In the genomic region with DNA sequence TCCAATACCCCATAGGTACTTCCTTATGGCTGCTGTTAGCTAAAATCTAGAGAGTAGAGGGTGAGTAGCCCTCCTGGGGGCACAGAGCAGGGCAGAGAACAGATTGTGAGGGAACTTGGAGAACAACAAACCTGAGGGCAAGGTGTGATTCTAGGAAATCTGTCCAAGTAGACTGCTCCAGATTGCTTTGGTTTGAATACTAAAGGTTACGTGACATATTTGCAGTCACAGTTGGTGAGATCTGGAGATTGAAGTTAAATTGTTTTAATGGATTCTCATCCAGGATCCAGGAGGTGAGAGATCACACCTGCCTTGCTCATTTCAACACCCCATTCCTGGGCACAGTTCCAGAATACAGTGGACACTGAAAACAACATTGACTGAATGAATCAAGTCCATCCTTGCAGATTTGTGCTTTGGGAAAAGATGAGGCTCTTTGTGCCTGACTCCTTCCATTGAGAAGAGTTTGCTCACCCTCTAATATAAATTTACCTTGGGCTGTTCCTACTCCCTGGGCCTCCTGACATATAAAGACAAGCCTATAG, we compare ENCODE assay signal across 24 cellular contexts.
DNase-seq lines count a peak whose midpoint lies in the region; FAIRE-seq and TF ChIP-seq lines count a peak whose summit lies in the region.
"Had no signal": no experiment of that assay in that cellular context is flagged by ENCODE, and none has a peak within 500 bp of the region (broad histone marks: within the 10 kb centered on the region; RNA-seq: fewer than 3 reads in every experiment).

No MANE protein-coding gene starts in this region.

- H3K79me2 ChIP-seq in mesendoderm (ENCODE audit: control insufficient read depth, insufficient read depth, low read length), result no peaks in the 10 kb centered on the region

- H3K27me3 Mint-ChIP-seq in MCF 10A (ENCODE audit: insufficient read depth, unreplicated experiment), result no peaks in the 10 kb centered on the region
- H3K27me3 Mint-ChIP-seq: activated naive CD8-positive, alpha-beta T cell treated with anti-CD3 and anti-CD28 coated beads, Interleukin-2, amount 10 ng/mL, durations not matched to agents 7 days and 5 days; naive B cell; stimulated activated naive B cell treated with anti-CD40 and anti-IgM and Interleukin-4, amounts not matched to agents 10 μg/mL and 1 μg/mL and 100 μg/mL, for 72 hours had no signal

- H3K9ac ChIP-seq in mesendoderm (ENCODE audit: low read length), result no peak overlapping the region

- H3K18ac ChIP-seq in mesendoderm (ENCODE audit: low read length), result no peak overlapping the region

- CTCF ChIA-PET in MCF 10A (lab: Yijun Ruan, JAX), result interaction anchor here (0.6 to 1.2 kb wide), 4 partner anchors 8 to 625 kb away, joined by 3 to 4 read pairs (median 3); no protein-coding TSS in a partner anchor

- H3K79me1 ChIP-seq in mesendoderm (ENCODE audit: low read length), result no peaks in the 10 kb centered on the region

- H3K27ac ChIP-seq in mesendoderm (ENCODE audit: low read depth, low read length) (no peak overlapping the region), Peyer's patch (no peak overlapping the region), small intestine (ENCODE audit: low read depth in 1 of 2, low read length in 1 of 2) (no peak overlapping the region)
- H3K27ac ChIP-seq: 22Rv1, coronary artery, PC-9, SJCRH30, thyroid gland, VCaP had no signal

- no peak overlapping the region for H2AK5ac ChIP-seq in mesendoderm (ENCODE audit: low read length)

- no peak for TF ChIP-seq POLR2A in Peyer's patch (IDR thresholded peaks at IDR 0.05)

- intact Hi-C loops in MCF 10A (cut with micrococcal nuclease), result no loop called here

- BruUV-seq in MCF 10A (replicated peaks; lab: Mats Ljungman, UMichigan), result no TSS peak

- H3K4me3 ChIP-seq in mesendoderm (ENCODE audit: low read length) (no peak overlapping the region), Peyer's patch (no peak overlapping the region), small intestine (ENCODE audit: low read depth in 1 of 2, low read length in 2 of 2) (no peak overlapping the region)
- H3K4me3 ChIP-seq: coronary artery, PC-9, SJCRH30, thyroid gland had no signal

- no peak overlapping the region for H3K4me2 ChIP-seq in mesendoderm (ENCODE audit: low read length)
- H3K4me2 ChIP-seq: PC-9 had no signal

- H3K27me3 ChIP-seq in mesendoderm (ENCODE audit: insufficient read depth, low read length, poor library complexity) (no peaks in the 10 kb centered on the region), Peyer's patch (no peaks in the 10 kb centered on the region), small intestine (ENCODE audit: control insufficient read depth in 2 of 2, insufficient read depth in 2 of 2, low read length in 2 of 2) (no peaks in the 10 kb centered on the region)
- H3K27me3 ChIP-seq: brain microvascular endothelial cell, SJCRH30, thyroid gland had no signal

- TF ChIP-seq CTCF in MCF 10A (IDR thresholded peaks at IDR 0.05; ENCODE audit: unreplicated experiment) (no peak), Peyer's patch (IDR thresholded peaks at IDR 0.05) (no peak)

- H2BK120ac ChIP-seq in mesendoderm (ENCODE audit: low read depth, low read length), result no peak overlapping the region

- H3K4me3 Mint-ChIP-seq in MCF 10A (ENCODE audit: unreplicated experiment), result no peak overlapping the region
- H3K4me3 Mint-ChIP-seq: activated naive CD8-positive, alpha-beta T cell treated with anti-CD3 and anti-CD28 coated beads, Interleukin-2, amount 10 ng/mL, durations not matched to agents 7 days and 5 days; activated T-helper 17 cell treated with anti-CD3 and anti-CD28 coated beads, Interleukin-2, amount 50 U/mL, for 72 hours; naive B cell; stimulated activated naive B cell treated with anti-CD40 and anti-IgM and Interleukin-4, amounts not matched to agents 10 μg/mL and 1 μg/mL and 100 μg/mL, for 72 hours; T-helper 1 cell treated with Interleukin-12 subunit alpha and Interleukin-12 subunit beta and Interleukin-4 antibody, amounts not matched to agents 30 μg/mL and 1 μg/mL, for 36 hours had no signal

- no peak overlapping the region for H3K23ac ChIP-seq in mesendoderm (ENCODE audit: low read length)

- no peak overlapping the region for H3K4ac ChIP-seq in mesendoderm (ENCODE audit: low read depth, low read length)

- no peak for FAIRE-seq in small intestine (lab: Jason Lieb, UNC)
- FAIRE-seq: GM18507, kidney had no signal

- H3K56ac ChIP-seq in mesendoderm (ENCODE audit: low read length), result no peak overlapping the region

- H3K36me3 ChIP-seq in mesendoderm (ENCODE audit: control insufficient read depth, insufficient read depth, low read length) (no peaks in the 10 kb centered on the region), Peyer's patch (no peaks in the 10 kb centered on the region), small intestine (ENCODE audit: control insufficient read depth in 2 of 2, insufficient read depth in 2 of 2, low read length in 2 of 2) (no peaks in the 10 kb centered on the region)
- H3K36me3 ChIP-seq: brain microvascular endothelial cell, SJCRH30, thyroid gland had no signal

- no CpG with 5 or more reads among the region's 1 CpG for WGBS in mesendoderm (ENCODE audit: extremely low coverage, insufficient coverage, low lambda C conversion rate)
- 92 to 95% (median 95%) methylated on average over 1 of the region's 1 CpG for WGBS in small intestine, 3 donors

- DNase-seq in NCI-H1092 treated with DMSO at 0.1 percent for 48 hours (lab: John Stamatoyannopoulos, UW) (peak; percentile 6), NCI-H1092 (lab: John Stamatoyannopoulos, UW) (no peak), MCF 10A (ENCODE audit: unreplicated experiment) (peak; percentile 90), mesendoderm (peak; percentile 36), Peyer's patch (no peak), SK-N-DZ (ENCODE audit: low spot score) (no peak), small intestine (no peak), NCI-H1436 (lab: John Stamatoyannopoulos, UW) (no peak)
- DNase-seq: activated CD4-positive, alpha-beta T cell treated with anti-CD3 and anti-CD28 coated beads, Interleukin-2, amount 50 U/mL, for 1 hour; activated naive CD8-positive, alpha-beta T cell treated with anti-CD3 and anti-CD28 coated beads, Interleukin-2, amount 10 ng/mL, durations not matched to agents 7 days and 5 days; kidney; naive B cell; NCI-H1436 treated with DMSO at 0.1 percent for 48 hours; stimulated activated naive B cell treated with anti-CD40 and anti-IgM and Interleukin-4, amounts not matched to agents 10 μg/mL and 1 μg/mL and 100 μg/mL, for 72 hours; thyroid gland had no signal

- H2BK5ac ChIP-seq in mesendoderm (ENCODE audit: low read length), result no peak overlapping the region

- H3K4me1 Mint-ChIP-seq in MCF 10A (ENCODE audit: insufficient read depth, unreplicated experiment), result peaks cover 36% of the 10 kb centered on the region
- H3K4me1 Mint-ChIP-seq: activated naive CD8-positive, alpha-beta T cell treated with anti-CD3 and anti-CD28 coated beads, Interleukin-2, amount 10 ng/mL, durations not matched to agents 7 days and 5 days; activated T-helper 17 cell treated with anti-CD3 and anti-CD28 coated beads, Interleukin-2, amount 50 U/mL, for 72 hours; naive B cell; stimulated activated naive B cell treated with anti-CD40 and anti-IgM and Interleukin-4, amounts not matched to agents 10 μg/mL and 1 μg/mL and 100 μg/mL, for 72 hours had no signal

- no peak overlapping the region for H2BK15ac ChIP-seq in mesendoderm (replicated peaks; ENCODE audit: low read depth)

- H3K27ac Mint-ChIP-seq in MCF 10A (ENCODE audit: low read depth, unreplicated experiment), result peak overlapping the region; percentile 93
- H3K27ac Mint-ChIP-seq: activated naive CD8-positive, alpha-beta T cell treated with anti-CD3 and anti-CD28 coated beads, Interleukin-2, amount 10 ng/mL, durations not matched to agents 7 days and 5 days; activated T-helper 17 cell treated with anti-CD3 and anti-CD28 coated beads, Interleukin-2, amount 50 U/mL, for 72 hours; stimulated activated naive B cell treated with anti-CD40 and anti-IgM and Interleukin-4, amounts not matched to agents 10 μg/mL and 1 μg/mL and 100 μg/mL, for 72 hours; T-helper 1 cell treated with Interleukin-12 subunit alpha and Interleukin-12 subunit beta and Interleukin-4 antibody, amounts not matched to agents 30 μg/mL and 1 μg/mL, for 36 hours had no signal

- POLR2A ChIA-PET in MCF 10A (lab: Yijun Ruan, JAX), result interaction anchor here (0.6 to 2.5 kb wide), 15 partner anchors 8 to 960 kb away, joined by 3 to 13 read pairs (median 4); no protein-coding TSS in a partner anchor

- H3K36me3 Mint-ChIP-seq in MCF 10A (ENCODE audit: insufficient read depth, unreplicated experiment), result no peaks in the 10 kb centered on the region
- H3K36me3 Mint-ChIP-seq: activated naive CD8-positive, alpha-beta T cell treated with anti-CD3 and anti-CD28 coated beads, Interleukin-2, amount 10 ng/mL, durations not matched to agents 7 days and 5 days; naive B cell; stimulated activated naive B cell treated with anti-CD40 and anti-IgM and Interleukin-4, amounts not matched to agents 10 μg/mL and 1 μg/mL and 100 μg/mL, for 72 hours had no signal

- H4K8ac ChIP-seq in mesendoderm (ENCODE audit: low read depth, low read length), result no peak overlapping the region

- H4K5ac ChIP-seq in mesendoderm (ENCODE audit: low read length), result no peak overlapping the region

- no peaks in the 10 kb centered on the region for H3K9me3 ChIP-seq in Peyer's patch
- no peaks in the 10 kb centered on the region for H3K9me3 ChIP-seq in small intestine (ENCODE audit: control insufficient read depth, low read depth)
- H3K9me3 ChIP-seq: SJCRH30, thyroid gland had no signal

- no peaks in the 10 kb centered on the region for H3K9me3 Mint-ChIP-seq in MCF 10A (ENCODE audit: unreplicated experiment)
- H3K9me3 Mint-ChIP-seq: activated naive CD8-positive, alpha-beta T cell treated with anti-CD3 and anti-CD28 coated beads, Interleukin-2, amount 10 ng/mL, durations not matched to agents 7 days and 5 days; activated T-helper 17 cell treated with anti-CD3 and anti-CD28 coated beads, Interleukin-2, amount 50 U/mL, for 72 hours; naive B cell; T-helper 1 cell treated with Interleukin-12 subunit alpha and Interleukin-12 subunit beta and Interleukin-4 antibody, amounts not matched to agents 30 μg/mL and 1 μg/mL, for 36 hours had no signal

- H3K4me1 ChIP-seq in mesendoderm (ENCODE audit: control insufficient read depth, low read depth, low read length) (peaks cover 2% of the 10 kb centered on the region), Peyer's patch (no peaks in the 10 kb centered on the region), small intestine (ENCODE audit: control insufficient read depth in 2 of 2, insufficient read depth in 1 of 2, low read depth in 1 of 2, low read length in 1 of 2) (no peaks in the 10 kb centered on the region)
- H3K4me1 ChIP-seq: SJCRH30, thyroid gland had no signal

Comparison
In these comparisons a context has a peak if more than half of its experiments do, and no peak if none do; other contexts are left out.
1. DNase-seq: peak in NCI-H1092 treated with DMSO at 0.1 percent for 48 hours (single experiment), MCF 10A (single experiment) and mesendoderm (single experiment); none in NCI-H1092 (single experiment), Peyer's patch (0 of 3), SK-N-DZ (single experiment), small intestine (single experiment) and NCI-H1436 (single experiment).